In the genomic region with DNA sequence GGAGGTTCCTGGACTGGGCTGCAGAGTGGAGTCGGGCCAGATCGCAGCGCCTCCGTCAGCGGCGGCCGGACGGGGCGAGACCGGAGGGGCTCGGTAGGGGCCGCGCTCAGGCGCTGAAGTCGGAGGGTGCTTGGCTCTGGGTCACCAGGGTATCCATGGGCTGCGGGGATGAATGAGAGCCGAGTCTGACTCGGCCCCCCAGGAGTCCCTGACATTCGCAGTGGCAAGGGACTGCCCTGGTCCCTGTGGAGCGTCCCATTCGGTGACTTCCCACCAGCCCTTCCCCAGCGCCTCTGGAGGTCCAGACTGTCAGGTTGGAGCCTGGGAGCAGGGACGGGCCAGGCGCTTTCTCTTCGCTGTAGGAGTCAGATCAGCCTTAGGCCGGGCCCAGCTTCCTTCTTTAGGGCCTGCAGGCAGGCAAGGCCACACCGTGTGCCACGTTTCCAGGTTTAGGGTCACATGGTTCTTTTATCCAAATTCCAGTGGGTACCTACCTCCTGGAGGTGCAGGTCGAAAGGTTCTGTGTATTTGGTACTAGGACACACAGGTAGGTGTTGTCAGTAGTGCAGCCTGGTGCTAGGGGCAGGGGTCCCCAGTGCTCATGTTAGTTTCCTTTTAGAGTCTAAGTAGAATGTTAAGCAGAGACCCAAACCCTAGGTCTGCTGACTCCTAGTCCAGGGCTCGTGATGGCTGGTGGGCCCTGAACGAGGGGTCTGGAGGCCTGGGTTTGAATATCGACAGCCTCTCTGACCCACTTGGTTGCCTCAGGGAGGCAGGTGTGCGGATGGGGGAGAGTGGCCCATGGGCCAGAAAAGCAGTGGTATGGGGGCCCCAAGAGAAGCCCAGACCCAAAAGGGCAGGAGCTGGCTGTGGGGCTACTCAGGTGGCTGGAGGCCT, we compare ENCODE assay signal across 8 cellular contexts. TPM values are rescaled to one million over a fixed set of nuclear protein-coding genes. Genes with fewer than 3 reads are reported as not detected.
DNase-seq lines count a peak whose midpoint lies in the region; ATAC-seq lines count a peak whose summit lies in the region.

No MANE protein-coding gene starts in this region.

- DNase-seq in NCI-H82 (lab: John Stamatoyannopoulos, UW): peak; percentile 41
- no peak for DNase-seq in NCI-H82 treated with DMSO at 0.1 percent for 48 hours (lab: John Stamatoyannopoulos, UW; ENCODE audit: unreplicated experiment)
- DNase-seq in MG63: no peak
- peak in 2 of 61 donors; percentile 21 to 33 for DNase-seq in caudate nucleus (lab: John Stamatoyannopoulos, UW)
- DNase-seq in lung microvascular endothelial cell (ENCODE audit: low read depth in 2 of 2): peak; percentile 33 to 47
- DNase-seq in aorta: peak in 1 of 2 donors; percentile 80
- DNase-seq in stimulated activated CD4-positive, alpha-beta T cell treated with anti-CD3 and anti-CD28 coated beads, Interleukin-15, amount 100 ng/mL, for 24 hours: no peak

- H3K4me1 ChIP-seq in aorta (ENCODE audit: control insufficient read depth in 1 of 2, insufficient read depth in 2 of 2, low read length in 2 of 2): no peaks in the 10 kb centered on the region

- no peaks in the 10 kb centered on the region for H3K9me3 ChIP-seq in MG63
- H3K9me3 ChIP-seq in aorta (ENCODE audit: control insufficient read depth, low read length): no peaks in the 10 kb centered on the region

- H3K27me3 ChIP-seq in MG63 (no peaks in the 10 kb centered on the region), aorta (ENCODE audit: control insufficient read depth in 1 of 2, insufficient read depth in 2 of 2, low read length in 1 of 2) (no peaks in the 10 kb centered on the region)

- intact Hi-C loops in aorta (cut with DNase I): loop anchor here (5.0 kb wide), 2 partner anchors 70 kb away; partner anchors contain the start of genes WDR25 (in 2 of the 2) and YY1 (in 1 of the 2)

- H3K27ac ChIP-seq in caudate nucleus (ENCODE audit: low read depth, low read length): peak overlapping the region; percentile 58
- H3K27ac ChIP-seq in aorta (ENCODE audit: low read depth in 1 of 2, low read length in 2 of 2): no peak overlapping the region

- H3K36me3 ChIP-seq in MG63: no peaks in the 10 kb centered on the region
- no peaks in the 10 kb centered on the region for H3K36me3 ChIP-seq in aorta (ENCODE audit: control insufficient read depth in 1 of 2, insufficient read depth in 2 of 2, low read length in 1 of 2)

- peak overlapping the region; percentile 55 for H3K4me3 ChIP-seq in MG63
- peak overlapping the region; percentile 38 to 87 for H3K4me3 ChIP-seq in aorta (ENCODE audit: low read length in 2 of 2)

- ATAC-seq in aorta (ENCODE audit: low FRiP score) (peak; percentile 39), GM19467 (IDR thresholded peaks at IDR 0.05; ENCODE audit: unreplicated experiment) (no peak)

- 26% methylated on average over 33 of the region's 33 CpGs for WGBS in aorta, 2 donors

RNA-seq across cellular contexts. Expression of gene SLC25A29, which starts 1.2 kb away (rescaled TPM):
- total RNA-seq in MG63 (2014; rRNA removed; shearing (Covaris generic); ENCODE audit: low replicate concordance): 8.0 and 9.6 TPM in 2 replicates
- total RNA-seq in lung microvascular endothelial cell (39.2 and 70.0 TPM in 2 replicates), aorta (10 to 100 TPM; 38.1 to 45.9 TPM)
- 10 to 100 TPM in 1 of 2 donors, 1 to 10 TPM in 1; 3.9 to 56.6 TPM for polyA plus RNA-seq in aorta

RNA-seq across cellular contexts. Expression of gene SLC25A47, which starts 15.7 kb away (rescaled TPM):
- not detected in 2 replicates for total RNA-seq in MG63 (2014; rRNA removed; shearing (Covaris generic); ENCODE audit: low replicate concordance)
- total RNA-seq in lung microvascular endothelial cell: under 0.01 TPM in 1 of 2 replicates, not detected in the other
- not detected for total RNA-seq in aorta
- polyA plus RNA-seq in aorta: not detected

Comparison
In these comparisons a context has a peak if more than half of its experiments do, and no peak if none do; other contexts are left out.
1. DNase-seq: peak in NCI-H82 (single experiment) and lung microvascular endothelial cell (2 of 2); none in NCI-H82 treated with DMSO at 0.1 percent for 48 hours (single experiment), MG63 (single experiment) and stimulated activated CD4-positive, alpha-beta T cell treated with anti-CD3 and anti-CD28 coated beads, Interleukin-15, amount 100 ng/mL, for 24 hours (single experiment).